In genomic region chr6:112877134-112878100, GRCh38 we compare ENCODE assay signal across 10 cellular contexts.
DNase-seq lines count a peak whose midpoint lies in the region; ATAC-seq and TF ChIP-seq lines count a peak whose summit lies in the region.
"Had no signal": no experiment of that assay in that cellular context is flagged by ENCODE, and none has a peak within 500 bp of the region (broad histone marks: within the 10 kb centered on the region; RNA-seq: fewer than 3 reads in every experiment).

No MANE protein-coding gene starts in this region.

- H3K27ac ChIP-seq in Panc1 (ENCODE audit: low read length) (peak overlapping the region; percentile 9; the same call in 1 of the 2 replicates), neural progenitor cell (no peak overlapping the region), prostate gland (no peak overlapping the region)

- H3K9me3 ChIP-seq in Panc1 (ENCODE audit: control insufficient read depth, insufficient read depth, low read depth, low read length) (no peaks in the 10 kb centered on the region), neural progenitor cell (ENCODE audit: low read depth) (no peaks in the 10 kb centered on the region), prostate gland (no peaks in the 10 kb centered on the region)

- peaks cover 12% of the 10 kb centered on the region for H3F3A ChIP-seq in neural progenitor cell (ENCODE audit: low read depth)

- peaks cover 51% of the 10 kb centered on the region for H3K4me1 Mint-ChIP-seq in neural progenitor cell

- H2AFZ ChIP-seq in neural progenitor cell (replicated peaks): peak overlapping the region; percentile 67

- peak; percentile 94 for DNase-seq in EL
- DNase-seq in Panc1 (ENCODE audit: low read depth, low spot score): no peak
- peak; percentile 87 for DNase-seq in fibroblast of mammary gland (ENCODE audit: low read depth)
- DNase-seq in neural progenitor cell (ENCODE audit: low spot score): peak; percentile 28
- no peak for DNase-seq in prostate gland (ENCODE audit: low spot score)
- no peak for DNase-seq in T-helper 2 cell
- DNase-seq in GM10248 (ENCODE audit: extremely low spot score): no peak
- DNase-seq: activated T-cell treated with anti-CD3 and anti-CD28 coated beads, Interleukin-2, amount 50 U/mL, for 1 hour; NCI-H510A had no signal

- BruUV-seq in Panc1 (replicated peaks; lab: Mats Ljungman, UMichigan): no TSS peak

- H4K20me1 ChIP-seq in neural progenitor cell (ENCODE audit: low read depth): no peaks in the 10 kb centered on the region

- H3K4me2 ChIP-seq in neural progenitor cell: no peak overlapping the region

- H3K27me3 ChIP-seq in Panc1 (ENCODE audit: control insufficient read depth, insufficient read depth, low read length): no peaks in the 10 kb centered on the region
- no peaks in the 10 kb centered on the region for H3K27me3 ChIP-seq in neural progenitor cell
- no peaks in the 10 kb centered on the region for H3K27me3 ChIP-seq in prostate gland (replicated peaks; ENCODE audit: insufficient read depth)

- H3K36me3 ChIP-seq in Panc1 (ENCODE audit: control insufficient read depth, insufficient read depth, low read length) (no peaks in the 10 kb centered on the region), neural progenitor cell (no peaks in the 10 kb centered on the region), prostate gland (no peaks in the 10 kb centered on the region)

- peaks cover 10% of the 10 kb centered on the region for H3K9me3 Mint-ChIP-seq in neural progenitor cell

- TF ChIP-seq POLR2A in prostate gland (IDR thresholded peaks at IDR 0.05): no peak

- peak; percentile 48; the same call in 1 of the 2 replicates for ATAC-seq in Panc1
- no peak for ATAC-seq in HG03135 (IDR thresholded peaks at IDR 0.05; ENCODE audit: unreplicated experiment)

- in situ Hi-C loops in Panc1 (cut with HindIII; ENCODE audit: low pct_unique_long_range_greater_than_20kb, low sequenced_read_pairs): no loop called here

- CTCF ChIA-PET in Panc1 (lab: Charles Lee): interaction anchor here (0.6 kb wide), 2 partner anchors 129 to 177 kb away, joined by 3 to 7 read pairs; no protein-coding TSS in a partner anchor
- CTCF ChIA-PET in GM10248 (lab: Yijun Ruan, JAX): interaction anchor here (0.8 to 1.1 kb wide), 2 partner anchors 13 kb away, joined by 3 to 4 read pairs; no protein-coding TSS in a partner anchor

- H3K27ac Mint-ChIP-seq in neural progenitor cell: peak overlapping the region; percentile 69

- H3K9ac ChIP-seq in neural progenitor cell: no peak overlapping the region

- no peaks in the 10 kb centered on the region for H3K79me2 ChIP-seq in neural progenitor cell (ENCODE audit: low read depth)

- 54% methylated on average over 4 of the region's 4 CpGs for WGBS in prostate gland

- no peak overlapping the region for H3K4me3 ChIP-seq in Panc1 (ENCODE audit: low read depth in 2 of 2, low read length in 2 of 2)
- no peak overlapping the region for H3K4me3 ChIP-seq in fibroblast of mammary gland (ENCODE audit: control insufficient read depth, low read depth, low read length)
- no peak overlapping the region for H3K4me3 ChIP-seq in neural progenitor cell
- H3K4me3 ChIP-seq in prostate gland: no peak overlapping the region

- intact Hi-C loops in Panc1 (cut with micrococcal nuclease; ENCODE audit: unreplicated experiment) (no loop called here), prostate gland (cut with DNase I) (no loop called here)

- peaks cover 9% of the 10 kb centered on the region for H3K36me3 Mint-ChIP-seq in neural progenitor cell

- TF ChIP-seq CTCF in Panc1 (IDR thresholded peaks at IDR 0.05) (peak; percentile 49; the same call in 1 of the 2 replicates), fibroblast of mammary gland (conservative IDR thresholded peaks at IDR 0.05; ENCODE audit: control insufficient read depth, insufficient read depth, low read depth, low read length) (peak; percentile 15), neural progenitor cell (IDR thresholded peaks at IDR 0.05) (no peak), prostate gland (IDR thresholded peaks at IDR 0.05) (no peak), GM10248 (IDR thresholded peaks at IDR 0.05; ENCODE audit: control extremely low read depth, extremely low read depth, low read depth, missing control alignments) (no peak)

- H3K4me1 ChIP-seq in Panc1 (ENCODE audit: control insufficient read depth, insufficient read depth, low read length) (no peaks in the 10 kb centered on the region), neural progenitor cell (peaks cover 29% of the 10 kb centered on the region), prostate gland (replicated peaks) (no peaks in the 10 kb centered on the region)

- H3K4me3 Mint-ChIP-seq in neural progenitor cell: no peak overlapping the region

- POLR2A ChIA-PET in Panc1 (lab: Charles Lee): interaction anchor here (0.6 kb wide), 1 partner anchor 15 kb away, joined by 6 read pairs; no protein-coding TSS in a partner anchor
- POLR2A ChIA-PET in GM10248 (lab: Yijun Ruan, JAX): no interaction called here

- H3K27me3 Mint-ChIP-seq in neural progenitor cell (ENCODE audit: insufficient read depth, low read depth): peaks cover 2% of the 10 kb centered on the region

Comparison
In these comparisons a context has a peak if more than half of its experiments do, and no peak if none do; other contexts are left out.
1. DNase-seq: peak in EL (single experiment), fibroblast of mammary gland (single experiment) and neural progenitor cell (single experiment); none in Panc1 (single experiment), prostate gland (single experiment), T-helper 2 cell (0 of 5) and GM10248 (single experiment).
2. CTCF ChIP-seq: peak in Panc1 (single experiment) and fibroblast of mammary gland (single experiment); none in neural progenitor cell (single experiment), prostate gland (0 of 4) and GM10248 (single experiment).